In the genomic region with DNA sequence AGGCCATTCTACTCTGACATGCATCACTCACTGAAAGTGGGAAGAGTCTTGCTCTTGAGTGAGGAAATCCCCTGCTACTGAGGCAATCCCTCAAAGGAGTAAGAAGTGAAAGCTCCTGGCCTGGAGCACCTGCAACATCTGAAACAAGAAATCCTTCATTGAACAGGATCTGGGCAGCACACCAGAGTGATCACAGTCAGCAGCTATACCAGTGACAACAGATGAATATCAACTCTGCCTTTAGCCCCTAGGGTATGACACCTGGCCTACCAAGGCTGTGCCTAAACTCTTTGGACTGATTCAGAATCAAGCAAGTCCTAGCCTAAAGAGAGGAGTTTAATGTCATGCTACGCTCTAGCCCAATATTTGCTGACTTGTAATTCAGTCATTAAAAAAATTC, we compare ENCODE assay signal across 18 cellular contexts.
DNase-seq lines count a peak whose midpoint lies in the region; ATAC-seq, FAIRE-seq and TF ChIP-seq lines count a peak whose summit lies in the region.
"Had no signal": no experiment of that assay in that cellular context is flagged by ENCODE, and none has a peak within 500 bp of the region (broad histone marks: within the 10 kb centered on the region; RNA-seq: fewer than 3 reads in every experiment).

No MANE protein-coding gene starts in this region.

- in situ Hi-C loops in K562 (cut with MboI), result no loop called here

- intact Hi-C loops in K562 (cut with micrococcal nuclease), result no loop called here
- intact Hi-C loops in psoas muscle (cut with DNase I), result no loop called here
- intact Hi-C loops in heart left ventricle (cut with DNase I), result no loop called here

- 60% methylated on average over 1 of the region's 1 CpG for WGBS in K562 (ENCODE audit: insufficient coverage, low coverage, missing lambda C conversion rate)
- WGBS in psoas muscle, 3 donors, result 96 to 100% (median 98%) methylated on average over 1 of the region's 1 CpG
- WGBS in heart left ventricle, 4 donors, result 97 to 100% (median 99%) methylated on average over 1 of the region's 1 CpG

- TF ChIP-seq POLR2A in K562 (conservative IDR thresholded peaks at IDR 0.05), result no peak
- no peak for TF ChIP-seq POLR2A in heart left ventricle (IDR thresholded peaks at IDR 0.05)

- H3K9me3 ChIP-seq in K562 (replicated peaks; ENCODE audit: control insufficient read depth, insufficient read depth, low read depth, low read length), result no peaks in the 10 kb centered on the region
- H3K9me3 ChIP-seq in psoas muscle, result no peaks in the 10 kb centered on the region
- no peaks in the 10 kb centered on the region for H3K9me3 ChIP-seq in heart left ventricle
- H3K9me3 ChIP-seq: A549, BE2C had no signal

- H3K4me1 ChIP-seq in K562 (replicated peaks in 1 of 2; ENCODE audit: control insufficient read depth in 2 of 2, insufficient read depth in 2 of 2, low read length in 2 of 2) (no peaks in the 10 kb centered on the region; a peak in 1 of 5 replicates), psoas muscle (peaks cover 56% of the 10 kb centered on the region), heart left ventricle (peaks cover 0 to 30% (median 10%) of the 10 kb centered on the region in 12 donors)
- H3K4me1 ChIP-seq: A549, BE2C had no signal

- peak; percentile 44 for ATAC-seq in HG02610 (IDR thresholded peaks at IDR 0.05; ENCODE audit: unreplicated experiment)
- ATAC-seq in K562, result no peak; the same call in 2 of the 3 replicates
- peak in 3 of 4 donors; percentile 6 to 13 (median 12) for ATAC-seq in psoas muscle
- no peak for ATAC-seq in heart left ventricle
- ATAC-seq: A549, HepG2 had no signal

- H3K79me2 ChIP-seq in K562 (ENCODE audit: control insufficient read depth, insufficient read depth, low read length), result no peaks in the 10 kb centered on the region

- TF ChIP-seq CTCF in K562 (IDR thresholded peaks at IDR 0.05 in 2 of 3, conservative IDR thresholded peaks at IDR 0.05 in 1 of 3; ENCODE audit: insufficient read depth in 2 of 3, low read depth in 1 of 3, low read length in 3 of 3), result no peak
- TF ChIP-seq CTCF in psoas muscle (IDR thresholded peaks at IDR 0.05), result no peak
- no peak for TF ChIP-seq CTCF in heart left ventricle (IDR thresholded peaks at IDR 0.05)

- no TSS peak for BruUV-seq in K562 (replicated peaks; lab: Mats Ljungman, UMichigan)

- TF ChIP-seq RAD21 in K562 (CRISPR knock-in tag; conservative IDR thresholded peaks at IDR 0.05 in 1 of 2, IDR thresholded peaks at IDR 0.05 in 1 of 2), result no peak

- H4K20me1 ChIP-seq in K562 (replicated peaks; ENCODE audit: control insufficient read depth, insufficient read depth, low read length), result no peaks in the 10 kb centered on the region

- H3K27ac ChIP-seq in K562 (ENCODE audit: extremely low read depth, low read depth, low read length), result no peak overlapping the region
- peak overlapping the region; percentile 82 for H3K27ac ChIP-seq in psoas muscle
- no peak overlapping the region for H3K27ac ChIP-seq in heart left ventricle
- H3K27ac ChIP-seq: A549 had no signal

- POLR2A ChIA-PET in K562 (lab: Yijun Ruan, JAX), result interaction anchor here (1.1 to 1.8 kb wide), 2 partner anchors 9 to 90 kb away, joined by 5 to 6 read pairs; no protein-coding TSS in a partner anchor

- H3K36me3 ChIP-seq in K562 (ENCODE audit: control insufficient read depth, insufficient read depth, low read length), result no peaks in the 10 kb centered on the region
- H3K36me3 ChIP-seq in psoas muscle (ENCODE audit: insufficient read depth in 1 of 2, low read depth in 1 of 2), result no peaks in the 10 kb centered on the region
- H3K36me3 ChIP-seq in heart left ventricle, result no peaks in the 10 kb centered on the region
- H3K36me3 ChIP-seq: BE2C had no signal

- CTCF ChIA-PET in K562 (lab: Yijun Ruan, JAX; ENCODE audit: low intra/inter-chr PET ratio), result interaction anchor here (0.7 kb wide), 1 partner anchor 741 kb away, joined by 4 read pairs; no protein-coding TSS in a partner anchor

- no peak for TF ChIP-seq EP300 in K562 (IDR thresholded peaks at IDR 0.05; ENCODE audit: low read length)

- no peak overlapping the region for H3K4me3 ChIP-seq in K562
- no peak overlapping the region for H3K4me3 ChIP-seq in psoas muscle
- no peak overlapping the region for H3K4me3 ChIP-seq in heart left ventricle
- H3K4me3 ChIP-seq: A549 had no signal

- no peak overlapping the region for H3K9ac ChIP-seq in K562 (ENCODE audit: insufficient read depth in 1 of 2, low read depth in 2 of 2, low read length in 2 of 2)

- DNase-seq in K562 (ENCODE audit: extremely low read depth in 1 of 4, low spot score in 3 of 4) (no peak), psoas muscle (no peak), amygdala (lab: John Stamatoyannopoulos, UW) (no peak), heart left ventricle (no peak)
- no peak for DNase-seq in activated CD4-positive, alpha-beta T cell treated with anti-CD3 and anti-CD28 coated beads for 1 hour
- DNase-seq in central memory CD4-positive, alpha-beta T cell, result no peak
- DNase-seq: BE2C; CD4-positive, alpha-beta memory T cell; DMS79 treated with DMSO at 0.1 percent for 48 hours; EL; GDM1; GOT3; H9 had no signal

- FAIRE-seq in K562 (lab: Jason Lieb, UNC), result no peak
- FAIRE-seq: A549, GM18507, HepG2, HTR-8/SVneo had no signal

- no peak overlapping the region for H2AFZ ChIP-seq in K562 (ENCODE audit: low read depth, low read length)

- no peaks in the 10 kb centered on the region for H3K9me1 ChIP-seq in K562 (ENCODE audit: control insufficient read depth, insufficient read depth, low read length)

- H3K27me3 ChIP-seq in K562 (ENCODE audit: control insufficient read depth in 2 of 2, insufficient read depth in 2 of 2, low read length in 2 of 2), result no peaks in the 10 kb centered on the region
- H3K27me3 ChIP-seq in psoas muscle (ENCODE audit: insufficient read depth in 3 of 3, low read length in 2 of 3), result no peaks in the 10 kb centered on the region
- H3K27me3 ChIP-seq in heart left ventricle, result no peaks in the 10 kb centered on the region
- H3K27me3 ChIP-seq: BE2C had no signal

- no peak overlapping the region for H3K4me2 ChIP-seq in K562 (ENCODE audit: insufficient read depth, low read length)
- H3K4me2 ChIP-seq: A549 had no signal

TF ChIP-seq in K562, 482 proteins besides CTCF, POLR2A, EP300 and RAD21:
- TF ChIP-seq C11orf30 (IDR thresholded peaks at IDR 0.05; ENCODE audit: low read depth), result peak; percentile 33; the same call in 1 of the 2 replicates
- no peak for TF ChIP-seq ZC3H4 (CRISPR knock-in tag; IDR thresholded peaks at IDR 0.05; ENCODE audit: borderline replicate concordance)
- 0 out of 2 replicates have a peak, but pooled peaks have one; percentile 28 for TF ChIP-seq MAFG (tag; conservative IDR thresholded peaks at IDR 0.05)
- TF ChIP-seq ZNF316 (IDR thresholded peaks at IDR 0.05), result peak; percentile 61; the same call in 1 of the 2 replicates

Comparison
In these comparisons a context has a peak if more than half of its experiments do, and no peak if none do; other contexts are left out.
1. ATAC-seq: peak in HG02610 (single experiment) and psoas muscle (3 of 4); none in K562 (single experiment) and heart left ventricle (0 of 4).